ENCODE assay signal across 26 cellular contexts in the genomic region with DNA sequence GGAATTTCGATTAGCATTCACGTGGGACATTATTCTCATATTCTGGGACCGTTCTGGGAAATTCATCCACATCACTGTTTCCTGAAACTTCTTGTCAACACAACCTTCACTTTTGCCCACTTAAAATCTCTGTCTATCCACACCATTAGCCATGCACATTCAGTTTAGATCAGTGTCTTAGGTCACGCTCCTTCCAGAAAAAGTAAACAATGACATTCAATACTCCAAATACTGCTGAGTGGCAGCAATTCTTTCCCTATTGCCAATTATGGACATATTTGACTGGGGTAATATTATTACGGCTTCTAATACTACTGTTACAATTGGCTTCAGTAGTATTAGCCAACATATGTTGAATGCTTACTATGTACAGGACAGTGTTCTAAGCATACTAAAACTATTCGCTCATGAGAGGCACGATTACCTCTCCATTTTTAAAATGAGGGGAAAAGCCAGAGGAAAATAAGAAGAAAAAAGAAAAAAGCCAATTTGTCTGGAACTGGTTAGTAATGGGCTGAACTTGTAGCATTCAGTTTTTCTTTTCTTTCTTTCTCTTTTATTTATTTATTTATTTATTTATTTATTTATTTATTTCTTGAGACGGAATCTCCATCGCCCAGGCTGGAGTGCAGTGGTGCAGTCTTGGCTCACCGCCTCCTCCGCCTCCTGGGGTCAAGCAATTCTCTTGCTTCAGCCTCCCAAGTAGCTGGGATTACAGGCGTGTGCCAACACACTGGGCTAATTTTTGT. TPM values are rescaled to one million over a fixed set of nuclear protein-coding genes. Genes with fewer than 3 reads are reported as not detected.
"Had no signal": no experiment of that assay in that cellular context is flagged by ENCODE, and none has a peak within 500 bp of the region (broad histone marks: within the 10 kb centered on the region; RNA-seq: fewer than 3 reads in every experiment).

No MANE protein-coding gene starts in this region.

- DNase-seq: activated CD4-positive, alpha-beta T cell treated with anti-CD3 and anti-CD28 coated beads for 1 hour; activated CD8-positive, alpha-beta memory T cell treated with anti-CD3 and anti-CD28 coated beads for 24 hours; activated CD8-positive, alpha-beta memory T cell treated with anti-CD3 and anti-CD28 coated beads, Interleukin-2, amount 50 U/mL, for 48 hours; activated gamma-delta T cell; activated T-cell treated with anti-CD3 and anti-CD28 coated beads, Interleukin-2, amount 50 U/mL, for 48 hours; adrenal gland; cerebellar nuclear complex; cortex of kidney; heart left ventricle; kidney; left ventricle myocardium inferior; mammary epithelial cell; psoas muscle; right cardiac atrium; stimulated activated CD4-positive, alpha-beta T cell treated with anti-CD3 and anti-CD28 coated beads, Interleukin-15, amount 100 ng/mL, for 24 hours; stimulated activated CD4-positive, alpha-beta T cell treated with anti-CD3 and anti-CD28 coated beads, Interleukin-4, amount 100 ng/mL, for 1 hour; stimulated activated naive CD8-positive, alpha-beta T cell treated with anti-CD3 and anti-CD28 coated beads, Interleukin-15, amount 100 ng/mL, for 72 hours; trophoblast cell had no signal

- H3K27me3 Mint-ChIP-seq: stimulated activated naive CD8-positive, alpha-beta T cell treated with anti-CD3 and anti-CD28 coated beads, Interleukin-15, amount 100 ng/mL, for 72 hours had no signal

- H3K27me3 ChIP-seq: adrenal gland, breast epithelium, gastroesophageal sphincter, heart left ventricle, suprapubic skin had no signal

- H3K4me3 Mint-ChIP-seq: neural crest cell; stimulated activated naive CD8-positive, alpha-beta T cell treated with anti-CD3 and anti-CD28 coated beads, Interleukin-15, amount 100 ng/mL, for 72 hours had no signal

- H3K36me3 Mint-ChIP-seq: activated naive CD4-positive, alpha-beta T cell treated with anti-CD3 and anti-CD28 coated beads, Interleukin-2, amount 50 U/mL, for 72 hours had no signal

- H3K4me3 ChIP-seq: adrenal gland, breast epithelium, gastroesophageal sphincter, heart left ventricle, left ventricle myocardium inferior, psoas muscle, skin epidermis, suprapubic skin had no signal

- H3K9me3 Mint-ChIP-seq: activated naive CD4-positive, alpha-beta T cell treated with anti-CD3 and anti-CD28 coated beads, Interleukin-2, amount 50 U/mL, for 72 hours; stimulated activated naive CD8-positive, alpha-beta T cell treated with anti-CD3 and anti-CD28 coated beads, Interleukin-15, amount 100 ng/mL, for 72 hours had no signal

- H3K36me3 ChIP-seq: adrenal gland, breast epithelium, gastroesophageal sphincter, heart left ventricle, left ventricle myocardium inferior, suprapubic skin had no signal

- ATAC-seq: activated naive CD4-positive, alpha-beta T cell treated with anti-CD3 and anti-CD28 coated beads, Interleukin-2, amount 50 U/mL, for 72 hours; gastroesophageal sphincter; heart left ventricle; right cardiac atrium; stimulated activated naive CD8-positive, alpha-beta T cell treated with anti-CD3 and anti-CD28 coated beads, Interleukin-15, amount 100 ng/mL, for 72 hours had no signal

- H3K4me1 Mint-ChIP-seq: neural crest cell; stimulated activated naive CD8-positive, alpha-beta T cell treated with anti-CD3 and anti-CD28 coated beads, Interleukin-15, amount 100 ng/mL, for 72 hours had no signal

- H3K27ac ChIP-seq: adrenal gland, breast epithelium, gastroesophageal sphincter, heart left ventricle, left ventricle myocardium inferior, psoas muscle, skin epidermis, suprapubic skin, VCaP had no signal

- H3K9me3 ChIP-seq: adrenal gland, breast epithelium, gastroesophageal sphincter, heart left ventricle, left ventricle myocardium inferior, psoas muscle, suprapubic skin had no signal

- H3K4me1 ChIP-seq: adrenal gland, breast epithelium, gastroesophageal sphincter, heart left ventricle, left ventricle myocardium inferior, psoas muscle, suprapubic skin had no signal

- H3K27ac Mint-ChIP-seq: activated naive CD4-positive, alpha-beta T cell treated with anti-CD3 and anti-CD28 coated beads, Interleukin-2, amount 50 U/mL, for 72 hours; stimulated activated naive CD8-positive, alpha-beta T cell treated with anti-CD3 and anti-CD28 coated beads, Interleukin-15, amount 100 ng/mL, for 72 hours had no signal

RNA-seq across cellular contexts. Expression of a gene that starts 32.0 kb away (rescaled TPM):
- total RNA-seq: neural crest cell had no signal

RNA-seq across cellular contexts. Expression of a gene that starts 37.4 kb away (rescaled TPM):
- total RNA-seq: astrocyte, mammary epithelial cell, neural crest cell had no signal
